ENCODE assay signal across 9 cellular contexts in genomic region chr20:53752971-53753879, GRCh38.
DNase-seq lines count a peak whose midpoint lies in the region; ATAC-seq and TF ChIP-seq lines count a peak whose summit lies in the region.
"Had no signal": no experiment of that assay in that cellular context is flagged by ENCODE, and none has a peak within 500 bp of the region (broad histone marks: within the 10 kb centered on the region; RNA-seq: fewer than 3 reads in every experiment).

No MANE protein-coding gene starts in this region.

- no peak for TF ChIP-seq CTCF in foreskin keratinocyte (conservative IDR thresholded peaks at IDR 0.05)

- H3K36me3 Mint-ChIP-seq in activated CD4-positive, alpha-beta T cell treated with anti-CD3 and anti-CD28 coated beads for 36 hours (ENCODE audit: low read depth): no peaks in the 10 kb centered on the region
- no peaks in the 10 kb centered on the region for H3K36me3 Mint-ChIP-seq in T-cell
- no peaks in the 10 kb centered on the region for H3K36me3 Mint-ChIP-seq in stimulated activated memory B cell treated with anti-CD40 and anti-IgM and Interleukin-4, amounts not matched to agents 10 μg/mL and 1 μg/mL and 100 μg/mL, for 72 hours

- H3K4me1 ChIP-seq in foreskin keratinocyte: peaks cover 42% of the 10 kb centered on the region

- H3K27ac Mint-ChIP-seq in activated CD4-positive, alpha-beta T cell treated with anti-CD3 and anti-CD28 coated beads for 36 hours: peak overlapping the region; percentile 96
- peak overlapping the region; percentile 95 to 98 for H3K27ac Mint-ChIP-seq in T-cell
- peak overlapping the region; percentile 98 for H3K27ac Mint-ChIP-seq in stimulated activated memory B cell treated with anti-CD40 and anti-IgM and Interleukin-4, amounts not matched to agents 10 μg/mL and 1 μg/mL and 100 μg/mL, for 72 hours

- peak overlapping the region; percentile 97 for H3K27ac ChIP-seq in foreskin keratinocyte
- H3K27ac ChIP-seq: KMS-11 had no signal

- peaks cover 77% of the 10 kb centered on the region for H3K4me1 Mint-ChIP-seq in activated CD4-positive, alpha-beta T cell treated with anti-CD3 and anti-CD28 coated beads for 36 hours
- H3K4me1 Mint-ChIP-seq in T-cell: peaks cover 74 to 81% (median 78%) of the 10 kb centered on the region in 3 donors
- H3K4me1 Mint-ChIP-seq in stimulated activated memory B cell treated with anti-CD40 and anti-IgM and Interleukin-4, amounts not matched to agents 10 μg/mL and 1 μg/mL and 100 μg/mL, for 72 hours: peaks cover 52% of the 10 kb centered on the region

- CTCF ChIA-PET in activated CD4-positive, alpha-beta T cell treated with anti-CD3 and anti-CD28 coated beads for 36 hours (lab: Charles Lee): interaction anchor here (0.5 to 1.5 kb wide), 6 partner anchors 12 to 197 kb away, joined by 3 to 5 read pairs (median 3); no protein-coding TSS in a partner anchor
- CTCF ChIA-PET in T-cell (lab: Charles Lee): interaction anchor here in 1 of 2 donors (0.6 kb wide), 1 partner anchor 10 kb away, joined by 3 read pairs; no protein-coding TSS in a partner anchor

- DNase-seq in activated CD4-positive, alpha-beta T cell treated with anti-CD3 and anti-CD28 coated beads for 36 hours: peak; percentile 18
- DNase-seq in activated CD4-positive, alpha-beta T cell treated with anti-CD3 and anti-CD28 coated beads, Interleukin-2, amount 50 U/mL, for 4 hours: no peak
- no peak for DNase-seq in T-cell
- peak; percentile 91 to 97 for DNase-seq in foreskin keratinocyte
- DNase-seq in NCI-H82 (lab: John Stamatoyannopoulos, UW): no peak
- no peak for DNase-seq in activated gamma-delta T cell (lab: John Stamatoyannopoulos, UW)

- no peak overlapping the region for H3K4me3 Mint-ChIP-seq in activated CD4-positive, alpha-beta T cell treated with anti-CD3 and anti-CD28 coated beads for 36 hours
- peak overlapping the region in 1 of 3 donors; percentile 75 for H3K4me3 Mint-ChIP-seq in T-cell
- H3K4me3 Mint-ChIP-seq in stimulated activated memory B cell treated with anti-CD40 and anti-IgM and Interleukin-4, amounts not matched to agents 10 μg/mL and 1 μg/mL and 100 μg/mL, for 72 hours: no peak overlapping the region

- ATAC-seq in activated CD4-positive, alpha-beta T cell treated with anti-CD3 and anti-CD28 coated beads for 36 hours: no peak
- ATAC-seq in T-cell (replicated peaks in 1 of 4) (no peak), foreskin keratinocyte (peak; percentile 64), GM18520 (IDR thresholded peaks at IDR 0.05; ENCODE audit: unreplicated experiment) (no peak)
- ATAC-seq in stimulated activated memory B cell treated with anti-CD40 and anti-IgM and Interleukin-4, amounts not matched to agents 10 μg/mL and 1 μg/mL and 100 μg/mL, for 72 hours: no peak

- POLR2A ChIA-PET in activated CD4-positive, alpha-beta T cell treated with anti-CD3 and anti-CD28 coated beads for 36 hours (lab: Charles Lee): interaction anchor here (1.2 kb wide), 1 partner anchor 129 kb away, joined by 3 read pairs; no protein-coding TSS in a partner anchor
- POLR2A ChIA-PET in T-cell (lab: Charles Lee): interaction anchor here in 1 of 2 donors (0.5 kb wide), 1 partner anchor 158 kb away, joined by 3 read pairs; no protein-coding TSS in a partner anchor

- intact Hi-C loops in activated CD4-positive, alpha-beta T cell treated with anti-CD3 and anti-CD28 coated beads for 36 hours (cut with DNase I, micrococcal nuclease): loop anchor here (5.0 to 10.0 kb wide), 6 partner anchors 39 to 176 kb away; partner anchors contain the start of gene ZNF217 (in 1 of the 2)

- no peaks in the 10 kb centered on the region for H3K27me3 Mint-ChIP-seq in activated CD4-positive, alpha-beta T cell treated with anti-CD3 and anti-CD28 coated beads for 36 hours
- H3K27me3 Mint-ChIP-seq in T-cell: no peaks in the 10 kb centered on the region
- no peaks in the 10 kb centered on the region for H3K27me3 Mint-ChIP-seq in stimulated activated memory B cell treated with anti-CD40 and anti-IgM and Interleukin-4, amounts not matched to agents 10 μg/mL and 1 μg/mL and 100 μg/mL, for 72 hours

- no peaks in the 10 kb centered on the region for H3K27me3 ChIP-seq in foreskin keratinocyte

- no peaks in the 10 kb centered on the region for H3K9me3 Mint-ChIP-seq in activated CD4-positive, alpha-beta T cell treated with anti-CD3 and anti-CD28 coated beads for 36 hours (ENCODE audit: low read depth)
- H3K9me3 Mint-ChIP-seq in T-cell: no peaks in the 10 kb centered on the region
- H3K9me3 Mint-ChIP-seq in stimulated activated memory B cell treated with anti-CD40 and anti-IgM and Interleukin-4, amounts not matched to agents 10 μg/mL and 1 μg/mL and 100 μg/mL, for 72 hours: no peaks in the 10 kb centered on the region

Comparison
In these comparisons a context has a peak if more than half of its experiments do, and no peak if none do; other contexts are left out.
1. DNase-seq: peak in activated CD4-positive, alpha-beta T cell treated with anti-CD3 and anti-CD28 coated beads for 36 hours (single experiment) and foreskin keratinocyte (2 of 2); none in activated CD4-positive, alpha-beta T cell treated with anti-CD3 and anti-CD28 coated beads, Interleukin-2, amount 50 U/mL, for 4 hours (0 of 2), T-cell (0 of 34), NCI-H82 (single experiment) and activated gamma-delta T cell (single experiment).
2. Peak in every context shown above with its lines, with median percentiles within 50 percentile points of each other: H3K27ac Mint-ChIP-seq.